11 cellular contexts compared by ENCODE assay signal in the genomic region with DNA sequence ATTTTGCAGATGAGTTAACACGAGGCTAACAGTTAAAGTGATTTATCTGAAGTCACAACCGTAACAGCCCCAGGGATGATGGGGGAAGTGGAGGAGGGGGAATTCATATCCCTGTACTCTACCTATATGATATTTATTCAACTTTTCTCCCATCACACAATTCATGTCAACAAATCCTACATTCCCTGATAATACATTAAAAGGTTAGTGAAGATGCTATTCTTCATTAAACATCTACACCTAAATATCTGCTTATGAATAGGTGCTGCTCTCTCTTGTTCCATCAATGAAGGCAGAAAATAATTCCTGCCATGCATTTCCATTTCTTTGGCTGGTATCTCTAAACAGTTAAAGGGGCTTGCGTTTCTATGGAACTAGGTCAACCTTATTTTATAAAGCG. TPM values are rescaled to one million over a fixed set of nuclear protein-coding genes. Genes with fewer than 3 reads are reported as not detected.
A peak's percentile ranks its signal among the peaks of the same experiment; 100 is the strongest.
DNase-seq lines count a peak whose midpoint lies in the region; FAIRE-seq and TF ChIP-seq lines count a peak whose summit lies in the region.
"Had no signal": no experiment of that assay in that cellular context is flagged by ENCODE, and none has a peak within 500 bp of the region (broad histone marks: within the 10 kb centered on the region; RNA-seq: fewer than 3 reads in every experiment).

No MANE protein-coding gene starts in this region.

- H3K27me3 ChIP-seq in HUES48 (ENCODE audit: control insufficient read depth, insufficient read depth, low read length) (no peaks in the 10 kb centered on the region), keratinocyte (ENCODE audit: control insufficient read depth, extremely low read depth, insufficient read depth, low read length) (no peaks in the 10 kb centered on the region), stomach (no peaks in the 10 kb centered on the region), ovary (no peaks in the 10 kb centered on the region)

- peaks cover 1% of the 10 kb centered on the region for H4K20me1 ChIP-seq in keratinocyte (ENCODE audit: control insufficient read depth, extremely low read depth, insufficient read depth, low read length)

- H3K27ac ChIP-seq in HUES48 (ENCODE audit: low read depth, low read length): peak overlapping the region; percentile 53
- H3K27ac ChIP-seq in keratinocyte (ENCODE audit: control insufficient read depth, insufficient read depth, low read length): peak overlapping the region; percentile 99
- H3K27ac ChIP-seq in stomach: peak overlapping the region; percentile 52 to 99 (median 98)
- peak overlapping the region in 1 of 2 donors; percentile 62 for H3K27ac ChIP-seq in ovary

- WGBS in stomach, 5 donors: 33 to 43% (median 39%) methylated on average over 4 of the region's 4 CpGs
- 16 to 24% (median 24%) methylated on average over 4 of the region's 4 CpGs for WGBS in ovary, 3 donors

- H3K9ac ChIP-seq in HUES48 (ENCODE audit: low read depth, low read length): no peak overlapping the region
- H3K9ac ChIP-seq in keratinocyte (ENCODE audit: control insufficient read depth, extremely low read depth, insufficient read depth, low read length): peak overlapping the region; percentile 51

- no peak for FAIRE-seq in keratinocyte (lab: Jason Lieb, UNC)

- no peaks in the 10 kb centered on the region for H3K9me3 ChIP-seq in HUES48 (ENCODE audit: control insufficient read depth, insufficient read depth, low read length)
- H3K9me3 ChIP-seq in keratinocyte (ENCODE audit: control insufficient read depth, low read depth, low read length): no peaks in the 10 kb centered on the region
- H3K9me3 ChIP-seq in stomach: no peaks in the 10 kb centered on the region
- H3K9me3 ChIP-seq in ovary: no peaks in the 10 kb centered on the region

- DNase-seq in astrocyte of the cerebellum (ENCODE audit: low read depth) (no peak), keratinocyte (ENCODE audit: low read depth, low spot score) (no peak), stomach (no peak), ovary (no peak), NCI-H1436 treated with DMSO at 0.1 percent for 48 hours (lab: John Stamatoyannopoulos, UW) (no peak), hepatic stellate cell (ENCODE audit: low spot score) (no peak)
- no peak for DNase-seq in activated CD4-positive, alpha-beta T cell treated with anti-CD3 and anti-CD28 coated beads for 48 hours
- DNase-seq: foreskin melanocyte; NK-92 treated with Interleukin-12 subunit alpha and Interleukin-12 subunit beta, amount 100 ng/mL, for 24 hours had no signal

- TF ChIP-seq EP300 in stomach (IDR thresholded peaks at IDR 0.05): no peak
- no peak for TF ChIP-seq EP300 in ovary (IDR thresholded peaks at IDR 0.05)

- H3K9me1 ChIP-seq in keratinocyte (ENCODE audit: control insufficient read depth, extremely low read depth, insufficient read depth, low read length): no peaks in the 10 kb centered on the region

- TF ChIP-seq POLR2A in stomach (IDR thresholded peaks at IDR 0.05) (no peak), ovary (IDR thresholded peaks at IDR 0.05) (no peak)

- H3K36me3 ChIP-seq in HUES48 (ENCODE audit: control insufficient read depth, insufficient read depth, low read length) (peaks cover 69% of the 10 kb centered on the region), keratinocyte (ENCODE audit: control insufficient read depth in 2 of 2, extremely low read depth in 1 of 2, insufficient read depth in 2 of 2, low read length in 2 of 2) (peaks cover 14 to 37% of the 10 kb centered on the region in 2 experiments), stomach (peaks cover 40 to 50% (median 48%) of the 10 kb centered on the region in 4 donors), ovary (no peaks in the 10 kb centered on the region)

- H3K4me2 ChIP-seq in keratinocyte (ENCODE audit: control insufficient read depth, extremely low read depth, insufficient read depth, low read depth, low read length): peak overlapping the region; percentile 69

- peaks cover 79% of the 10 kb centered on the region for H3K79me2 ChIP-seq in keratinocyte (ENCODE audit: control insufficient read depth, insufficient read depth, low read length)

- no peak overlapping the region for H3K4me3 ChIP-seq in HUES48 (ENCODE audit: low read depth, low read length)
- H3K4me3 ChIP-seq in astrocyte of the cerebellum (ENCODE audit: low read depth, low read length): peak overlapping the region; percentile 18
- H3K4me3 ChIP-seq in keratinocyte (ENCODE audit: control insufficient read depth in 2 of 3, extremely low read depth in 1 of 3, insufficient read depth in 2 of 3, low read depth in 1 of 3, low read length in 3 of 3): peak overlapping the region in 2 of 3 experiments; percentile 44 to 47
- H3K4me3 ChIP-seq in stomach: peak overlapping the region in 2 of 4 donors; percentile 82 to 94
- no peak overlapping the region for H3K4me3 ChIP-seq in ovary

- no peak overlapping the region for H2AFZ ChIP-seq in keratinocyte (ENCODE audit: control insufficient read depth, low read length)

- H3K4me1 ChIP-seq in HUES48 (ENCODE audit: control insufficient read depth, insufficient read depth, low read length): peaks cover 50% of the 10 kb centered on the region
- peaks cover 48% of the 10 kb centered on the region for H3K4me1 ChIP-seq in keratinocyte (ENCODE audit: control insufficient read depth, extremely low read depth, insufficient read depth, low read length)
- H3K4me1 ChIP-seq in stomach: peaks cover 48 to 67% (median 55%) of the 10 kb centered on the region in 4 donors
- H3K4me1 ChIP-seq in ovary (ENCODE audit: insufficient read depth): peaks cover 12% of the 10 kb centered on the region

- TF ChIP-seq CTCF in astrocyte of the cerebellum (IDR thresholded peaks at IDR 0.05; ENCODE audit: low read depth, low read length, missing control alignments): no peak
- TF ChIP-seq CTCF in keratinocyte (optimal IDR thresholded peaks at IDR 0.05 in 1 of 3, IDR thresholded peaks at IDR 0.05 in 1 of 3, conservative IDR thresholded peaks at IDR 0.05 in 1 of 3; ENCODE audit: extremely low read depth in 1 of 3, insufficient read depth in 2 of 3, low read length in 3 of 3): no peak
- no peak for TF ChIP-seq CTCF in stomach (IDR thresholded peaks at IDR 0.05)
- TF ChIP-seq CTCF in ovary (IDR thresholded peaks at IDR 0.05): no peak

- in situ Hi-C loops in astrocyte of the cerebellum (cut with HindIII; ENCODE audit: low sequenced_read_pairs): no loop called here

- dilution Hi-C loops in keratinocyte (cut with MboI; ENCODE audit: extremely low pct_ligation_motif_present, low sequenced_read_pairs): no loop called here

- intact Hi-C loops in stomach (cut with DNase I; ENCODE audit: low total_unique reads) (no loop called here), ovary (cut with DNase I) (no loop called here)

RNA-seq across cellular contexts. Expression of gene YBX3, which starts 6.8 kb away (rescaled TPM):
- polyA plus RNA-seq in keratinocyte: 127 to 367 TPM (median 170 TPM) in 3 replicates
- polyA plus RNA-seq in keratinocyte (2011; ENCODE audit: low read depth): 818 TPM
- 244 and 286 TPM in 2 replicates for polyA plus RNA-seq in keratinocyte (2011; cell fraction: cytosol; rRNA removed)
- 205 and 230 TPM in 2 replicates for polyA plus RNA-seq in keratinocyte (2011; cell fraction: nucleus; rRNA removed)
- polyA plus RNA-seq in keratinocyte (2012; ENCODE audit: low replicate concordance): 298 and 511 TPM in 2 replicates
- polyA minus RNA-seq in keratinocyte: 135 to 368 TPM (median 136 TPM) in 3 replicates
- 140 TPM for polyA minus RNA-seq in keratinocyte (2011; cell fraction: cytosol; rRNA and poly(A)+ RNA removed)
- polyA minus RNA-seq in keratinocyte (2011; cell fraction: nucleus; rRNA and poly(A)+ RNA removed): 73.4 and 76.4 TPM in 2 replicates
- total RNA-seq in stomach: 100 to 1,000 TPM; 159 to 585 (median 324) TPM
- 100 to 1,000 TPM; 158 to 302 (median 214) TPM for polyA plus RNA-seq in stomach
- 100 to 1,000 TPM; 241 to 404 (median 275) TPM for total RNA-seq in ovary
- 100 to 1,000 TPM; 193 to 302 TPM for polyA plus RNA-seq in ovary

RNA-seq across cellular contexts. Expression of gene STYK1, which starts 42.4 kb away (rescaled TPM):
- polyA plus RNA-seq in keratinocyte (2.0 to 2.8 TPM (median 2.3 TPM) in 3 replicates), stomach (1 to 10 TPM; 2.5 to 4.4 (median 4.3) TPM), ovary (under 1 TPM; 0.07 to 0.70 TPM)
- 0.42 TPM for polyA plus RNA-seq in keratinocyte (2011; ENCODE audit: low read depth)
- 1.1 and 4.9 TPM in 2 replicates for polyA plus RNA-seq in keratinocyte (2011; cell fraction: cytosol; rRNA removed)
- polyA plus RNA-seq in keratinocyte (2011; cell fraction: nucleus; rRNA removed): 2.9 and 3.7 TPM in 2 replicates
- 0.51 and 1.7 TPM in 2 replicates for polyA plus RNA-seq in keratinocyte (2012; ENCODE audit: low replicate concordance)
- 3.6 to 6.2 TPM (median 4.2 TPM) in 3 replicates for polyA minus RNA-seq in keratinocyte
- polyA minus RNA-seq in keratinocyte (2011; cell fraction: cytosol; rRNA and poly(A)+ RNA removed): 0.58 TPM
- 2.6 and 3.1 TPM in 2 replicates for polyA minus RNA-seq in keratinocyte (2011; cell fraction: nucleus; rRNA and poly(A)+ RNA removed)
- total RNA-seq in stomach (10 to 100 TPM in 3 of 5 donors, 1 to 10 TPM in 2; 2.3 to 23.7 (median 12.0) TPM), ovary (1 to 10 TPM in 1 of 7 donors, under 1 TPM in 4, not detected in 2; 0.12 to 1.3 (median 0.33) TPM)
- total RNA-seq: mesenteric fat pad had no signal

Comparison
In these comparisons a context has a peak if more than half of its experiments do, and no peak if none do; other contexts are left out.
1. H3K4me3 ChIP-seq: peak in astrocyte of the cerebellum (single experiment) and keratinocyte (2 of 3); none in HUES48 (single experiment) and ovary (single experiment).